ENCODE assay signal across 19 cellular contexts in genomic region chr22:48106715-48107259, GRCh38.
A peak's percentile ranks its signal among the peaks of the same experiment; 100 is the strongest.
DNase-seq lines count a peak whose midpoint lies in the region; ATAC-seq and TF ChIP-seq lines count a peak whose summit lies in the region.
"Had no signal": no experiment of that assay in that cellular context is flagged by ENCODE, and none has a peak within 500 bp of the region (broad histone marks: within the 10 kb centered on the region; RNA-seq: fewer than 3 reads in every experiment).

No MANE protein-coding gene starts in this region.

- H2AK5ac ChIP-seq in neuronal stem cell (ENCODE audit: low read depth, low read length): no peak overlapping the region

- H3K4me1 ChIP-seq in esophagus muscularis mucosa (peaks cover 0 to 6% (median 0%) of the 10 kb centered on the region in 4 donors), neuronal stem cell (ENCODE audit: control insufficient read depth in 2 of 2, insufficient read depth in 1 of 2, low read depth in 1 of 2, low read length in 2 of 2) (peaks cover 0 to 1% of the 10 kb centered on the region in 2 donors)
- H3K4me1 ChIP-seq: Caco-2 had no signal

- POLR2A ChIA-PET in activated CD4-positive, alpha-beta T cell treated with anti-CD3 and anti-CD28 coated beads, Interleukin-2, amount 10 ng/mL, durations not matched to agents 7 days and 5 days (lab: Charles Lee): no interaction called here

- peak; percentile 21 for DNase-seq in activated CD4-positive, alpha-beta T cell treated with anti-CD3 and anti-CD28 coated beads, Interleukin-2, amount 10 ng/mL, durations not matched to agents 24 days and 14 days
- DNase-seq in activated CD4-positive, alpha-beta T cell treated with anti-CD3 and anti-CD28 coated beads, Interleukin-2, amount 10 ng/mL, durations not matched to agents 7 days and 5 days: no peak
- DNase-seq in esophagus muscularis mucosa (ENCODE audit: extremely low spot score) (peak; percentile 83), neuronal stem cell (ENCODE audit: low spot score) (no peak), activated gamma-delta T cell treated with Interleukin-2 at 50 U/mL for 16 hours (no peak), dorsolateral prefrontal cortex (no peak)
- DNase-seq: Caco-2; CD4-positive, CD25-positive, alpha-beta regulatory T cell; CD8-positive, alpha-beta T cell; DMS153; DND-41; GM23248; H9 had no signal

- H3K18ac ChIP-seq in neuronal stem cell (ENCODE audit: low read length): no peak overlapping the region

- peak overlapping the region; percentile 26 for H2BK5ac ChIP-seq in neuronal stem cell (ENCODE audit: low read length)

- no peak overlapping the region for H3K14ac ChIP-seq in neuronal stem cell (ENCODE audit: low read length)

- no peak overlapping the region for H3K4me3 Mint-ChIP-seq in activated CD4-positive, alpha-beta T cell treated with anti-CD3 and anti-CD28 coated beads, Interleukin-2, amount 10 ng/mL, durations not matched to agents 24 days and 14 days
- H3K4me3 Mint-ChIP-seq in activated CD4-positive, alpha-beta T cell treated with anti-CD3 and anti-CD28 coated beads, Interleukin-2, amount 10 ng/mL, durations not matched to agents 7 days and 5 days: no peak overlapping the region
- H3K4me3 Mint-ChIP-seq: B cell; CD4-positive, CD25-positive, alpha-beta regulatory T cell; CD8-positive, alpha-beta T cell; H9 had no signal

- no peak overlapping the region for H3K9ac ChIP-seq in neuronal stem cell (ENCODE audit: low read depth, low read length, poor library complexity)
- H3K9ac ChIP-seq: BLaER1, GM23248 had no signal

- H4K8ac ChIP-seq in neuronal stem cell (ENCODE audit: low read depth, low read length): no peak overlapping the region

- no peak for ATAC-seq in HG02588 (IDR thresholded peaks at IDR 0.05; ENCODE audit: unreplicated experiment)
- ATAC-seq: CD8-positive, alpha-beta T cell; HCT116 had no signal

- H2BK15ac ChIP-seq in neuronal stem cell (ENCODE audit: low read length): no peak overlapping the region

- H3K36me3 Mint-ChIP-seq in activated CD4-positive, alpha-beta T cell treated with anti-CD3 and anti-CD28 coated beads, Interleukin-2, amount 10 ng/mL, durations not matched to agents 24 days and 14 days (ENCODE audit: low read depth): no peaks in the 10 kb centered on the region
- peaks cover 2% of the 10 kb centered on the region for H3K36me3 Mint-ChIP-seq in activated CD4-positive, alpha-beta T cell treated with anti-CD3 and anti-CD28 coated beads, Interleukin-2, amount 10 ng/mL, durations not matched to agents 7 days and 5 days (ENCODE audit: low read depth)
- H3K36me3 Mint-ChIP-seq: CD4-positive, CD25-positive, alpha-beta regulatory T cell; CD8-positive, alpha-beta T cell had no signal

- H3K27me3 ChIP-seq in esophagus muscularis mucosa: peaks cover 0 to 39% (median 0%) of the 10 kb centered on the region in 4 donors
- peaks cover 0 to 3% (median 0%) of the 10 kb centered on the region in 3 experiments for H3K27me3 ChIP-seq in neuronal stem cell (ENCODE audit: control insufficient read depth in 3 of 3, insufficient read depth in 3 of 3, low read depth in 1 of 3, low read length in 3 of 3)
- peaks cover 0 to 11% (median 0%) of the 10 kb centered on the region in 45 donors for H3K27me3 ChIP-seq in dorsolateral prefrontal cortex
- H3K27me3 ChIP-seq: BLaER1 had no signal

- H3K36me3 ChIP-seq in esophagus muscularis mucosa: no peaks in the 10 kb centered on the region
- H3K36me3 ChIP-seq in neuronal stem cell (replicated peaks in 1 of 2; ENCODE audit: control insufficient read depth in 2 of 2, insufficient read depth in 2 of 2, low read length in 2 of 2): no peaks in the 10 kb centered on the region
- H3K36me3 ChIP-seq: BLaER1 had no signal

- H3K23ac ChIP-seq in neuronal stem cell (ENCODE audit: low read depth, low read length, poor library complexity): no peak overlapping the region

- WGBS in esophagus muscularis mucosa: 90% methylated on average over 4 of the region's 6 CpGs
- no CpG with 5 or more reads among the region's 6 CpGs for WGBS in neuronal stem cell (ENCODE audit: extremely low coverage in 2 of 2, insufficient read length in 2 of 2, insufficient replicate concordance in 1 of 2), 2 donors

- H3K4ac ChIP-seq in neuronal stem cell (ENCODE audit: low read length): no peak overlapping the region

- no peak overlapping the region for H3K4me2 ChIP-seq in neuronal stem cell (ENCODE audit: insufficient read depth, low read length, poor library complexity, severe bottlenecking)
- H3K4me2 ChIP-seq: BLaER1 had no signal

- H4K91ac ChIP-seq in neuronal stem cell (ENCODE audit: low read depth, low read length, poor library complexity): no peak overlapping the region

- CTCF ChIA-PET in activated CD4-positive, alpha-beta T cell treated with anti-CD3 and anti-CD28 coated beads, Interleukin-2, amount 10 ng/mL, durations not matched to agents 7 days and 5 days (lab: Charles Lee): interaction anchor here (0.6 kb wide), 1 partner anchor 58 kb away, joined by 3 read pairs; no protein-coding TSS in a partner anchor

- no peak for TF ChIP-seq EP300 in esophagus muscularis mucosa (IDR thresholded peaks at IDR 0.05)

- peaks cover 7% of the 10 kb centered on the region for H3K9me3 Mint-ChIP-seq in activated CD4-positive, alpha-beta T cell treated with anti-CD3 and anti-CD28 coated beads, Interleukin-2, amount 10 ng/mL, durations not matched to agents 24 days and 14 days
- peaks cover 7% of the 10 kb centered on the region for H3K9me3 Mint-ChIP-seq in activated CD4-positive, alpha-beta T cell treated with anti-CD3 and anti-CD28 coated beads, Interleukin-2, amount 10 ng/mL, durations not matched to agents 7 days and 5 days

- H3K27ac Mint-ChIP-seq in activated CD4-positive, alpha-beta T cell treated with anti-CD3 and anti-CD28 coated beads, Interleukin-2, amount 10 ng/mL, durations not matched to agents 24 days and 14 days: no peak overlapping the region
- no peak overlapping the region for H3K27ac Mint-ChIP-seq in activated CD4-positive, alpha-beta T cell treated with anti-CD3 and anti-CD28 coated beads, Interleukin-2, amount 10 ng/mL, durations not matched to agents 7 days and 5 days
- H3K27ac Mint-ChIP-seq: B cell; CD4-positive, CD25-positive, alpha-beta regulatory T cell; CD8-positive, alpha-beta T cell; H9 had no signal

- intact Hi-C loops in activated CD4-positive, alpha-beta T cell treated with anti-CD3 and anti-CD28 coated beads, Interleukin-2, amount 10 ng/mL, durations not matched to agents 24 days and 14 days (cut with micrococcal nuclease): no loop called here
- intact Hi-C loops in esophagus muscularis mucosa (cut with DNase I): no loop called here
- intact Hi-C loops in dorsolateral prefrontal cortex (cut with DNase I): no loop called here

- H3K4me3 ChIP-seq in esophagus muscularis mucosa (no peak overlapping the region), neuronal stem cell (ENCODE audit: low read length in 2 of 2) (no peak overlapping the region), dorsolateral prefrontal cortex (no peak overlapping the region)
- H3K4me3 ChIP-seq: BLaER1, GM23248 had no signal

- H2BK12ac ChIP-seq in neuronal stem cell (ENCODE audit: low read length): no peak overlapping the region

- H3K27me3 Mint-ChIP-seq in activated CD4-positive, alpha-beta T cell treated with anti-CD3 and anti-CD28 coated beads, Interleukin-2, amount 10 ng/mL, durations not matched to agents 24 days and 14 days: peaks cover 34% of the 10 kb centered on the region
- H3K27me3 Mint-ChIP-seq in activated CD4-positive, alpha-beta T cell treated with anti-CD3 and anti-CD28 coated beads, Interleukin-2, amount 10 ng/mL, durations not matched to agents 7 days and 5 days: peaks cover 24% of the 10 kb centered on the region

- TF ChIP-seq CTCF in esophagus muscularis mucosa (IDR thresholded peaks at IDR 0.05) (no peak), dorsolateral prefrontal cortex (IDR thresholded peaks at IDR 0.05 in 54 of 56, conservative IDR thresholded peaks at IDR 0.05 in 2 of 56; ENCODE audit: low read depth in 1 of 56, partially characterized antibody in 56 of 56) (no peak)

- no peak for TF ChIP-seq POLR2A in esophagus muscularis mucosa (IDR thresholded peaks at IDR 0.05; ENCODE audit: low read depth)

- H3K4me1 Mint-ChIP-seq in activated CD4-positive, alpha-beta T cell treated with anti-CD3 and anti-CD28 coated beads, Interleukin-2, amount 10 ng/mL, durations not matched to agents 24 days and 14 days: no peaks in the 10 kb centered on the region
- H3K4me1 Mint-ChIP-seq in activated CD4-positive, alpha-beta T cell treated with anti-CD3 and anti-CD28 coated beads, Interleukin-2, amount 10 ng/mL, durations not matched to agents 7 days and 5 days: no peaks in the 10 kb centered on the region
- H3K4me1 Mint-ChIP-seq: H9 had no signal

- no peak overlapping the region for H2BK120ac ChIP-seq in neuronal stem cell (ENCODE audit: low read depth, low read length)

- no peak overlapping the region for H3K27ac ChIP-seq in esophagus muscularis mucosa (replicated peaks in 1 of 4)
- H3K27ac ChIP-seq in neuronal stem cell (replicated peaks; ENCODE audit: low read length): no peak overlapping the region
- H3K27ac ChIP-seq in dorsolateral prefrontal cortex: peak overlapping the region in 1 of 59 donors; percentile 75
- H3K27ac ChIP-seq: 22Rv1, BLaER1, C4-2B, GM23248 had no signal

- H3K9me3 ChIP-seq in esophagus muscularis mucosa: peaks cover 0 to 11% (median 11%) of the 10 kb centered on the region in 4 donors
- H3K9me3 ChIP-seq in neuronal stem cell (replicated peaks in 1 of 2; ENCODE audit: control insufficient read depth in 2 of 2, insufficient read depth in 1 of 2, low read depth in 1 of 2, low read length in 2 of 2): peaks cover 0 to 5% of the 10 kb centered on the region in 2 donors
- H3K9me3 ChIP-seq: Caco-2 had no signal

- no peak overlapping the region for H2AFZ ChIP-seq in neuronal stem cell (ENCODE audit: low read length)
- H2AFZ ChIP-seq: GM23248 had no signal

- no peaks in the 10 kb centered on the region for H3K79me1 ChIP-seq in neuronal stem cell (ENCODE audit: low read depth, low read length)

Comparison
In these comparisons a context has a peak if more than half of its experiments do, and no peak if none do; other contexts are left out.
1. DNase-seq: peak in activated CD4-positive, alpha-beta T cell treated with anti-CD3 and anti-CD28 coated beads, Interleukin-2, amount 10 ng/mL, durations not matched to agents 24 days and 14 days (single experiment) and esophagus muscularis mucosa (single experiment); none in activated CD4-positive, alpha-beta T cell treated with anti-CD3 and anti-CD28 coated beads, Interleukin-2, amount 10 ng/mL, durations not matched to agents 7 days and 5 days (single experiment), neuronal stem cell (single experiment), activated gamma-delta T cell treated with Interleukin-2 at 50 U/mL for 16 hours (single experiment) and dorsolateral prefrontal cortex (0 of 10).